Comparison of ENCODE assay signal across 1 cellular context in genomic region chr11:73205666-73206343, GRCh38.
TF ChIP-seq lines count a peak whose summit lies in the region.

No MANE protein-coding gene starts in this region.

TF ChIP-seq in K562, 482 proteins besides CTCF, POLR2A, EP300 and RAD21 (continued from another document):
- no peak for TF ChIP-seq CREB5 (CRISPR knock-in tag; IDR thresholded peaks at IDR 0.05)
- no peak for TF ChIP-seq ZFPM2 (CRISPR knock-in tag; IDR thresholded peaks at IDR 0.05)
- no peak for TF ChIP-seq MCM7 (IDR thresholded peaks at IDR 0.05)
- no peak for TF ChIP-seq PURB (CRISPR knock-in tag; IDR thresholded peaks at IDR 0.05; ENCODE audit: low read depth)
- no peak for TF ChIP-seq ATF1 (CRISPR knock-in tag; IDR thresholded peaks at IDR 0.05)
- no peak for TF ChIP-seq ATF1 (tag; IDR thresholded peaks at IDR 0.05)
- TF ChIP-seq CBFA2T2 (conservative IDR thresholded peaks at IDR 0.05) = peak; percentile 21; the same call in 1 of the 2 replicates
- TF ChIP-seq TBL1XR1 (IDR thresholded peaks at IDR 0.05; ENCODE audit: low read length in 2 of 2) = no peak
- TF ChIP-seq CAMTA2 (CRISPR knock-in tag; conservative IDR thresholded peaks at IDR 0.05) = no peak
- no peak for TF ChIP-seq STAT6 (CRISPR knock-in tag; IDR thresholded peaks at IDR 0.05)
- TF ChIP-seq, protein P1, sequence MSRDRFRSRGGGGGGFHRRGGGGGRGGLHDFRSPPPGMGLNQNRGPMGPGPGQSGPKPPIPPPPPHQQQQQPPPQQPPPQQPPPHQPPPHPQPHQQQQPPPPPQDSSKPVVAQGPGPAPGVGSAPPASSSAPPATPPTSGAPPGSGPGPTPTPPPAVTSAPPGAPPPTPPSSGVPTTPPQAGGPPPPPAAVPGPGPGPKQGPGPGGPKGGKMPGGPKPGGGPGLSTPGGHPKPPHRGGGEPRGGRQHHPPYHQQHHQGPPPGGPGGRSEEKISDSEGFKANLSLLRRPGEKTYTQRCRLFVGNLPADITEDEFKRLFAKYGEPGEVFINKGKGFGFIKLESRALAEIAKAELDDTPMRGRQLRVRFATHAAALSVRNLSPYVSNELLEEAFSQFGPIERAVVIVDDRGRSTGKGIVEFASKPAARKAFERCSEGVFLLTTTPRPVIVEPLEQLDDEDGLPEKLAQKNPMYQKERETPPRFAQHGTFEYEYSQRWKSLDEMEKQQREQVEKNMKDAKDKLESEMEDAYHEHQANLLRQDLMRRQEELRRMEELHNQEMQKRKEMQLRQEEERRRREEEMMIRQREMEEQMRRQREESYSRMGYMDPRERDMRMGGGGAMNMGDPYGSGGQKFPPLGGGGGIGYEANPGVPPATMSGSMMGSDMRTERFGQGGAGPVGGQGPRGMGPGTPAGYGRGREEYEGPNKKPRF (IDR thresholded peaks at IDR 0.05; ENCODE audit: low read depth, low read length) = no peak
- TF ChIP-seq, protein P2, sequence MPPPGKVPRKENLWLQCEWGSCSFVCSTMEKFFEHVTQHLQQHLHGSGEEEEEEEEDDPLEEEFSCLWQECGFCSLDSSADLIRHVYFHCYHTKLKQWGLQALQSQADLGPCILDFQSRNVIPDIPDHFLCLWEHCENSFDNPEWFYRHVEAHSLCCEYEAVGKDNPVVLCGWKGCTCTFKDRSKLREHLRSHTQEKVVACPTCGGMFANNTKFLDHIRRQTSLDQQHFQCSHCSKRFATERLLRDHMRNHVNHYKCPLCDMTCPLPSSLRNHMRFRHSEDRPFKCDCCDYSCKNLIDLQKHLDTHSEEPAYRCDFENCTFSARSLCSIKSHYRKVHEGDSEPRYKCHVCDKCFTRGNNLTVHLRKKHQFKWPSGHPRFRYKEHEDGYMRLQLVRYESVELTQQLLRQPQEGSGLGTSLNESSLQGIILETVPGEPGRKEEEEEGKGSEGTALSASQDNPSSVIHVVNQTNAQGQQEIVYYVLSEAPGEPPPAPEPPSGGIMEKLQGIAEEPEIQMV (tag; conservative IDR thresholded peaks at IDR 0.05; ENCODE audit: low read depth) = no peak
- peak; percentile 37 for TF ChIP-seq RBM25 (IDR thresholded peaks at IDR 0.05; ENCODE audit: low read depth, low read length, severe bottlenecking)
- no peak for TF ChIP-seq ZNF436 (CRISPR knock-in tag; IDR thresholded peaks at IDR 0.05)
- TF ChIP-seq DLX4 (CRISPR knock-in tag; IDR thresholded peaks at IDR 0.05) = no peak
- TF ChIP-seq ZKSCAN1 (IDR thresholded peaks at IDR 0.05; ENCODE audit: low read depth, low read length) = peak; percentile 48; the same call in 1 of the 2 replicates
- no peak for TF ChIP-seq TAL1 (IDR thresholded peaks at IDR 0.05)
- TF ChIP-seq ZEB2 (IDR thresholded peaks at IDR 0.05) = no peak
- TF ChIP-seq ZNF24 (IDR thresholded peaks at IDR 0.05) = 0 out of 2 replicates have a peak, but pooled peaks have one; percentile 22
- TF ChIP-seq CBFA2T3 (IDR thresholded peaks at IDR 0.05) = peak; percentile 52
- TF ChIP-seq ZNF830 (CRISPR knock-in tag; IDR thresholded peaks at IDR 0.05) = no peak
- no peak for TF ChIP-seq NCOA4 (IDR thresholded peaks at IDR 0.05; ENCODE audit: partially characterized antibody)
- no peak for TF ChIP-seq ELF2 (CRISPR knock-in tag; IDR thresholded peaks at IDR 0.05)
- TF ChIP-seq ZFP1 (CRISPR knock-in tag; IDR thresholded peaks at IDR 0.05) = no peak
- no peak for TF ChIP-seq MNT (conservative IDR thresholded peaks at IDR 0.05)
- TF ChIP-seq SAP30 (IDR thresholded peaks at IDR 0.05; ENCODE audit: borderline replicate concordance, insufficient read depth, low read depth, low read length, poor library complexity, severe bottlenecking) = no peak
- TF ChIP-seq MEF2A (IDR thresholded peaks at IDR 0.05; ENCODE audit: control insufficient read depth, low read depth, low read length) = no peak
TF ChIP-seq in K562: peak in this region for 5.
